Comparison of ENCODE assay signal across 10 cellular contexts in genomic region chr19:47363758-47364529, GRCh38. TPM values are rescaled to one million over a fixed set of nuclear protein-coding genes. Genes with fewer than 3 reads are reported as not detected.
DNase-seq lines count a peak whose midpoint lies in the region; ATAC-seq, FAIRE-seq and TF ChIP-seq lines count a peak whose summit lies in the region.
"Had no signal": no experiment of that assay in that cellular context is flagged by ENCODE, and none has a peak within 500 bp of the region (broad histone marks: within the 10 kb centered on the region; RNA-seq: fewer than 3 reads in every experiment).

No MANE protein-coding gene starts in this region.

- no peak overlapping the region for H2AFZ ChIP-seq in keratinocyte (ENCODE audit: control insufficient read depth, low read length)

- H3K36me3 Mint-ChIP-seq in stimulated activated effector memory CD8-positive, alpha-beta T cell treated with anti-CD3 and anti-CD28 coated beads, Interleukin-12 subunit alpha, Interleukin-12 subunit beta, amount 100 ng/mL, for 72 hours, result peaks cover 100% of the 10 kb centered on the region
- H3K36me3 Mint-ChIP-seq in immature natural killer cell, result peaks cover 12 to 35% (median 15%) of the 10 kb centered on the region in 3 donors

- dilution Hi-C loops in keratinocyte (cut with MboI; ENCODE audit: extremely low pct_ligation_motif_present, low sequenced_read_pairs), result no loop called here

- H3K27ac ChIP-seq in keratinocyte (ENCODE audit: control insufficient read depth, insufficient read depth, low read length), result no peak overlapping the region

- no peak overlapping the region for H3K4me3 ChIP-seq in keratinocyte (ENCODE audit: control insufficient read depth in 2 of 3, extremely low read depth in 1 of 3, insufficient read depth in 2 of 3, low read depth in 1 of 3, low read length in 3 of 3)

- no peak for ATAC-seq in stimulated activated effector memory CD8-positive, alpha-beta T cell treated with anti-CD3 and anti-CD28 coated beads, Interleukin-12 subunit alpha, Interleukin-12 subunit beta, amount 100 ng/mL, for 72 hours

- no peak overlapping the region for H3K4me3 Mint-ChIP-seq in stimulated activated effector memory CD8-positive, alpha-beta T cell treated with anti-CD3 and anti-CD28 coated beads, Interleukin-12 subunit alpha, Interleukin-12 subunit beta, amount 100 ng/mL, for 72 hours
- H3K4me3 Mint-ChIP-seq in immature natural killer cell, result no peak overlapping the region
- H3K4me3 Mint-ChIP-seq: dendritic cell treated with granulocyte-macrophage colony-stimulating factor and Interleukin-4, amounts not matched to agents 40 ng/mL and 50 ng/mL, for 4 days had no signal

- no peak overlapping the region for H3K4me2 ChIP-seq in keratinocyte (ENCODE audit: control insufficient read depth, extremely low read depth, insufficient read depth, low read depth, low read length)

- no peaks in the 10 kb centered on the region for H3K9me3 Mint-ChIP-seq in stimulated activated effector memory CD8-positive, alpha-beta T cell treated with anti-CD3 and anti-CD28 coated beads, Interleukin-12 subunit alpha, Interleukin-12 subunit beta, amount 100 ng/mL, for 72 hours
- H3K9me3 Mint-ChIP-seq in immature natural killer cell, result no peaks in the 10 kb centered on the region
- H3K9me3 Mint-ChIP-seq: dendritic cell treated with granulocyte-macrophage colony-stimulating factor and Interleukin-4, amounts not matched to agents 40 ng/mL and 50 ng/mL, for 4 days had no signal

- no peaks in the 10 kb centered on the region for H3K9me3 ChIP-seq in keratinocyte (ENCODE audit: control insufficient read depth, low read depth, low read length)

- no peaks in the 10 kb centered on the region for H3K27me3 Mint-ChIP-seq in immature natural killer cell (ENCODE audit: low read depth in 3 of 3)
- H3K27me3 Mint-ChIP-seq: dendritic cell treated with granulocyte-macrophage colony-stimulating factor and Interleukin-4, amounts not matched to agents 40 ng/mL and 50 ng/mL, for 4 days had no signal

- H3K27me3 ChIP-seq in keratinocyte (ENCODE audit: control insufficient read depth, extremely low read depth, insufficient read depth, low read length), result no peaks in the 10 kb centered on the region

- no peaks in the 10 kb centered on the region for H3K9me1 ChIP-seq in keratinocyte (ENCODE audit: control insufficient read depth, extremely low read depth, insufficient read depth, low read length)

- no peak overlapping the region for H3K9ac ChIP-seq in keratinocyte (ENCODE audit: control insufficient read depth, extremely low read depth, insufficient read depth, low read length)

- TF ChIP-seq CTCF in keratinocyte (optimal IDR thresholded peaks at IDR 0.05 in 1 of 3, IDR thresholded peaks at IDR 0.05 in 1 of 3, conservative IDR thresholded peaks at IDR 0.05 in 1 of 3; ENCODE audit: extremely low read depth in 1 of 3, insufficient read depth in 2 of 3, low read length in 3 of 3), result no peak

- H3K4me1 ChIP-seq in keratinocyte (ENCODE audit: control insufficient read depth, extremely low read depth, insufficient read depth, low read length), result peaks cover 8% of the 10 kb centered on the region

- H3K36me3 ChIP-seq in keratinocyte (ENCODE audit: control insufficient read depth in 2 of 2, extremely low read depth in 1 of 2, insufficient read depth in 2 of 2, low read length in 2 of 2), result peaks cover 23 to 30% of the 10 kb centered on the region in 2 experiments

- no peaks in the 10 kb centered on the region for H3K79me2 ChIP-seq in keratinocyte (ENCODE audit: control insufficient read depth, insufficient read depth, low read length)

- peak; percentile 38 for DNase-seq in ELF-1 (ENCODE audit: low read depth, low spot score)
- DNase-seq in RPMI7951 (ENCODE audit: low read depth), result peak; percentile 69
- peak; percentile 5 for DNase-seq in keratinocyte (ENCODE audit: low read depth, low spot score)
- no peak for DNase-seq in SW480 (ENCODE audit: low spot score)
- no peak for DNase-seq in stimulated activated effector memory CD8-positive, alpha-beta T cell treated with anti-CD3 and anti-CD28 coated beads, Interleukin-12 subunit alpha, Interleukin-12 subunit beta, amount 100 ng/mL, for 72 hours (ENCODE audit: low spot score in 2 of 2)
- DNase-seq in immature natural killer cell, result no peak
- DNase-seq: Calu3, NCI-H446 treated with DMSO at 0.1 percent for 48 hours, posterior cingulate gyrus had no signal

- H3K4me1 Mint-ChIP-seq in stimulated activated effector memory CD8-positive, alpha-beta T cell treated with anti-CD3 and anti-CD28 coated beads, Interleukin-12 subunit alpha, Interleukin-12 subunit beta, amount 100 ng/mL, for 72 hours, result no peaks in the 10 kb centered on the region
- peaks cover 0 to under 1% of the 10 kb centered on the region in 2 donors for H3K4me1 Mint-ChIP-seq in immature natural killer cell

- no peaks in the 10 kb centered on the region for H4K20me1 ChIP-seq in keratinocyte (ENCODE audit: control insufficient read depth, extremely low read depth, insufficient read depth, low read length)

- FAIRE-seq in keratinocyte (lab: Jason Lieb, UNC), result no peak

- H3K27ac Mint-ChIP-seq in stimulated activated effector memory CD8-positive, alpha-beta T cell treated with anti-CD3 and anti-CD28 coated beads, Interleukin-12 subunit alpha, Interleukin-12 subunit beta, amount 100 ng/mL, for 72 hours, result no peak overlapping the region
- peak overlapping the region in 1 of 6 donors; percentile 73 for H3K27ac Mint-ChIP-seq in immature natural killer cell
- H3K27ac Mint-ChIP-seq: dendritic cell treated with granulocyte-macrophage colony-stimulating factor and Interleukin-4, amounts not matched to agents 40 ng/mL and 50 ng/mL, for 4 days had no signal

RNA-seq across cellular contexts. Expression of gene DHX34, which starts 14.8 kb away (rescaled TPM):
- 8.3 and 8.7 TPM in 2 replicates for total RNA-seq in RPMI7951 (2014; rRNA removed; shearing (Covaris generic))
- polyA plus RNA-seq in keratinocyte (6.4 to 9.1 TPM (median 8.9 TPM) in 3 replicates), immature natural killer cell (1 to 10 TPM; 3.2 to 9.7 (median 5.2) TPM)
- 4.7 TPM for polyA plus RNA-seq in keratinocyte (2011; ENCODE audit: low read depth)
- 4.1 and 6.9 TPM in 2 replicates for polyA plus RNA-seq in keratinocyte (2011; cell fraction: cytosol; rRNA removed)
- polyA plus RNA-seq in keratinocyte (2011; cell fraction: nucleus; rRNA removed), result 21.5 and 28.9 TPM in 2 replicates
- polyA plus RNA-seq in keratinocyte (2012; ENCODE audit: low replicate concordance), result 8.3 and 12.1 TPM in 2 replicates
- 9.1 to 20.8 TPM (median 11.1 TPM) in 3 replicates for polyA minus RNA-seq in keratinocyte
- 12.3 TPM for polyA minus RNA-seq in keratinocyte (2011; cell fraction: cytosol; rRNA and poly(A)+ RNA removed)
- polyA minus RNA-seq in keratinocyte (2011; cell fraction: nucleus; rRNA and poly(A)+ RNA removed), result 16.4 and 17.5 TPM in 2 replicates

RNA-seq across cellular contexts. Expression of gene C5AR2, which starts 32.0 kb away (rescaled TPM):
- total RNA-seq in RPMI7951 (2014; rRNA removed; shearing (Covaris generic)), result under 0.01 and 0.12 TPM in 2 replicates
- polyA plus RNA-seq in keratinocyte (0.01 TPM in 1 of 3 replicates, not detected in the others), immature natural killer cell (under 1 TPM in 2 of 3 donors, not detected in 1; 0.18 to 0.29 TPM)
- not detected for polyA plus RNA-seq in keratinocyte (2011; ENCODE audit: low read depth)
- not detected in 2 replicates for polyA plus RNA-seq in keratinocyte (2011; cell fraction: cytosol; rRNA removed)
- polyA plus RNA-seq in keratinocyte (2011; cell fraction: nucleus; rRNA removed), result 0.01 TPM in 1 of 2 replicates, not detected in the other
- polyA plus RNA-seq in keratinocyte (2012; ENCODE audit: low replicate concordance), result 0.07 TPM in 1 of 2 replicates, not detected in the other
- not detected in 3 replicates for polyA minus RNA-seq in keratinocyte
- not detected for polyA minus RNA-seq in keratinocyte (2011; cell fraction: cytosol; rRNA and poly(A)+ RNA removed)
- not detected in 2 replicates for polyA minus RNA-seq in keratinocyte (2011; cell fraction: nucleus; rRNA and poly(A)+ RNA removed)

RNA-seq across cellular contexts. Expression of gene C5AR1, which starts 54.3 kb away (rescaled TPM):
- total RNA-seq in RPMI7951 (2014; rRNA removed; shearing (Covaris generic)), result not detected in 2 replicates
- polyA plus RNA-seq in keratinocyte, result 0.15 to 0.63 TPM (median 0.42 TPM) in 3 replicates
- polyA plus RNA-seq in keratinocyte (2011; ENCODE audit: low read depth), result not detected
- polyA plus RNA-seq in keratinocyte (2011; cell fraction: cytosol; rRNA removed), result 0.05 and 0.18 TPM in 2 replicates
- 2.4 and 3.6 TPM in 2 replicates for polyA plus RNA-seq in keratinocyte (2011; cell fraction: nucleus; rRNA removed)
- 0.07 and 0.85 TPM in 2 replicates for polyA plus RNA-seq in keratinocyte (2012; ENCODE audit: low replicate concordance)
- polyA minus RNA-seq in keratinocyte, result 0.56 to 0.58 TPM in 2 of 3 replicates, not detected in the other
- 5.2 TPM for polyA minus RNA-seq in keratinocyte (2011; cell fraction: cytosol; rRNA and poly(A)+ RNA removed)
- polyA minus RNA-seq in keratinocyte (2011; cell fraction: nucleus; rRNA and poly(A)+ RNA removed), result 0.21 and 0.62 TPM in 2 replicates
- under 1 TPM in 2 of 3 donors, not detected in 1; 0.16 to 0.36 TPM for polyA plus RNA-seq in immature natural killer cell

RNA-seq across cellular contexts. Expression of gene MEIS3, which starts 55.4 kb away (rescaled TPM):
- total RNA-seq in RPMI7951 (2014; rRNA removed; shearing (Covaris generic)), result 24.0 and 28.8 TPM in 2 replicates
- polyA plus RNA-seq in keratinocyte (1.7 to 4.3 TPM (median 3.0 TPM) in 3 replicates), immature natural killer cell (not detected)
- polyA plus RNA-seq in keratinocyte (2011; ENCODE audit: low read depth), result 2.2 TPM
- 3.5 and 6.7 TPM in 2 replicates for polyA plus RNA-seq in keratinocyte (2011; cell fraction: cytosol; rRNA removed)
- polyA plus RNA-seq in keratinocyte (2011; cell fraction: nucleus; rRNA removed), result 9.0 and 14.3 TPM in 2 replicates
- polyA plus RNA-seq in keratinocyte (2012; ENCODE audit: low replicate concordance), result 1.9 and 7.0 TPM in 2 replicates
- 2.6 to 6.1 TPM (median 4.2 TPM) in 3 replicates for polyA minus RNA-seq in keratinocyte
- 13.0 TPM for polyA minus RNA-seq in keratinocyte (2011; cell fraction: cytosol; rRNA and poly(A)+ RNA removed)
- polyA minus RNA-seq in keratinocyte (2011; cell fraction: nucleus; rRNA and poly(A)+ RNA removed), result 4.2 and 5.0 TPM in 2 replicates

Comparison
In these comparisons a context has a peak if more than half of its experiments do, and no peak if none do; other contexts are left out.
1. DNase-seq: peak in ELF-1 (single experiment), RPMI7951 (single experiment) and keratinocyte (single experiment); none in SW480 (single experiment), stimulated activated effector memory CD8-positive, alpha-beta T cell treated with anti-CD3 and anti-CD28 coated beads, Interleukin-12 subunit alpha, Interleukin-12 subunit beta, amount 100 ng/mL, for 72 hours (0 of 2) and immature natural killer cell (0 of 3).